28 cellular contexts compared by ENCODE assay signal in the genomic region with DNA sequence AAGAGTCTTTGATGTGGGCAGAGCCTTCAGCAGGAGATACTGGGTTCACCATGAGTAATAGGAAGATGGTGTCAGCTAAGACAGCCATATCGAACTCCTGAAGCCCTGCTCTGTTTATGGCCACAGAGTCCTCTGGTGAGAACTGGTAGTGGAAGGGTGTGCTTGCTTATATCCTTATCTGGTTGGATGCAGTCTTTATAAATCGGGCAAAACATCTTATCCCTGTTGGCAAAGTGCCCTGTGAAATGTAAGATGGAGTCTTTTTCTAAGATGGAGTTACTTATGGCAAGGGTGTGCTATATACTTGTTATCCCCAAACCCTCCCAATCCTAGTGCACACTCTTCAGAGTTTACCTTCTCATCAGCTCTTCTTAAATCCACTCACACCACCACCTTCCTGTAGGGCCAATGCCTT.
"Had no signal": no experiment of that assay in that cellular context is flagged by ENCODE, and none has a peak within 500 bp of the region (broad histone marks: within the 10 kb centered on the region; RNA-seq: fewer than 3 reads in every experiment).

No MANE protein-coding gene starts in this region.

- H3K36me3 Mint-ChIP-seq: activated naive CD4-positive, alpha-beta T cell treated with anti-CD3 and anti-CD28 coated beads, Interleukin-2, amount 50 U/mL, for 24 hours; brain; WTC11 had no signal

- DNase-seq: activated CD4-positive, alpha-beta T cell treated with anti-CD3 and anti-CD28 coated beads for 48 hours; activated CD4-positive, alpha-beta T cell treated with anti-CD3 and anti-CD28 coated beads, Interleukin-2, amount 50 U/mL, for 4 hours; activated CD4-positive, CD25-positive, alpha-beta regulatory T cell treated with anti-CD3 and anti-CD28 coated beads, Interleukin-2, amount 50 U/mL, for 72 hours; activated CD8-positive, alpha-beta memory T cell treated with anti-CD3 and anti-CD28 coated beads, Interleukin-2, amount 50 U/mL, for 48 hours; activated CD8-positive, alpha-beta T cell treated with anti-CD3 and anti-CD28 coated beads, Interleukin-2, amount 10 ng/mL, durations not matched to agents 7 days and 5 days; activated effector memory CD4-positive, alpha-beta T cell treated with Interleukin-2 at 50 U/mL for 16 hours; activated naive CD4-positive, alpha-beta T cell; activated naive CD8-positive, alpha-beta T cell treated with anti-CD3 and anti-CD28 coated beads, Interleukin-2, amount 50 U/mL, for 24 hours; activated T-cell treated with anti-CD3 and anti-CD28 coated beads, Interleukin-2, amount 50 U/mL, for 1 hour; amniotic stem cell; Karpas-422; NCI-H1105 treated with DMSO at 0.1 percent for 48 hours; NCI-H1436 treated with DMSO at 0.1 percent for 48 hours; NCI-H187; NCI-H2081; NCI-H510A treated with DMSO at 0.1 percent for 48 hours; NCI-H69; PC-3; SIG-M5; T-helper 17 cell; T-helper 9 cell had no signal

- H3K4me1 ChIP-seq: ascending aorta had no signal

- H3K4me1 Mint-ChIP-seq: activated naive CD4-positive, alpha-beta T cell treated with anti-CD3 and anti-CD28 coated beads, Interleukin-2, amount 50 U/mL, for 24 hours; activated naive CD8-positive, alpha-beta T cell treated with anti-CD3 and anti-CD28 coated beads, Interleukin-2, amount 50 U/mL, for 24 hours; T-helper 17 cell had no signal

- ATAC-seq: activated CD8-positive, alpha-beta T cell treated with anti-CD3 and anti-CD28 coated beads, Interleukin-2, amount 10 ng/mL, durations not matched to agents 7 days and 5 days; activated naive CD8-positive, alpha-beta T cell treated with anti-CD3 and anti-CD28 coated beads, Interleukin-2, amount 50 U/mL, for 24 hours; PC-3; T-helper 17 cell; WTC11 had no signal

- H3K4me3 Mint-ChIP-seq: activated CD8-positive, alpha-beta T cell treated with anti-CD3 and anti-CD28 coated beads, Interleukin-2, amount 10 ng/mL, durations not matched to agents 7 days and 5 days; activated naive CD4-positive, alpha-beta T cell treated with anti-CD3 and anti-CD28 coated beads, Interleukin-2, amount 50 U/mL, for 24 hours; activated naive CD8-positive, alpha-beta T cell treated with anti-CD3 and anti-CD28 coated beads, Interleukin-2, amount 50 U/mL, for 24 hours; activated T-helper 1 cell treated with anti-CD3 and anti-CD28 coated beads, Interleukin-12 subunit alpha, Interleukin-12 subunit beta, Interleukin-2, Interleukin-4 antibody, amounts not matched to agents 30 ng/mL and 10 ng/mL and 1 ng/mL, durations not matched to agents 14 hours and 24 hours and 36 hours; brain; T-helper 17 cell; WTC11 had no signal

- H3K27ac ChIP-seq: ascending aorta, cardiac muscle cell had no signal

- H3K36me3 ChIP-seq: ascending aorta, cardiac muscle cell had no signal

- H3K27ac Mint-ChIP-seq: activated CD8-positive, alpha-beta T cell treated with anti-CD3 and anti-CD28 coated beads, Interleukin-2, amount 10 ng/mL, durations not matched to agents 7 days and 5 days; activated naive CD4-positive, alpha-beta T cell treated with anti-CD3 and anti-CD28 coated beads, Interleukin-2, amount 50 U/mL, for 24 hours; activated naive CD8-positive, alpha-beta T cell treated with anti-CD3 and anti-CD28 coated beads, Interleukin-2, amount 50 U/mL, for 24 hours; activated T-helper 1 cell treated with anti-CD3 and anti-CD28 coated beads, Interleukin-12 subunit alpha, Interleukin-12 subunit beta, Interleukin-2, Interleukin-4 antibody, amounts not matched to agents 30 ng/mL and 10 ng/mL and 1 ng/mL, durations not matched to agents 14 hours and 24 hours and 36 hours; T-helper 17 cell; WTC11 had no signal

- H3K9me3 ChIP-seq: ascending aorta had no signal

- H3K27me3 ChIP-seq: ascending aorta, cardiac muscle cell had no signal

- H3K4me3 ChIP-seq: ascending aorta, cardiac muscle cell had no signal

- FAIRE-seq: TTC549 had no signal

- H3K9me3 Mint-ChIP-seq: activated naive CD4-positive, alpha-beta T cell treated with anti-CD3 and anti-CD28 coated beads, Interleukin-2, amount 50 U/mL, for 24 hours; activated naive CD8-positive, alpha-beta T cell treated with anti-CD3 and anti-CD28 coated beads, Interleukin-2, amount 50 U/mL, for 24 hours; activated T-helper 1 cell treated with anti-CD3 and anti-CD28 coated beads, Interleukin-12 subunit alpha, Interleukin-12 subunit beta, Interleukin-2, Interleukin-4 antibody, amounts not matched to agents 30 ng/mL and 10 ng/mL and 1 ng/mL, durations not matched to agents 14 hours and 24 hours and 36 hours; WTC11 had no signal
